Comparison of ENCODE assay signal across 19 cellular contexts in the genomic region with DNA sequence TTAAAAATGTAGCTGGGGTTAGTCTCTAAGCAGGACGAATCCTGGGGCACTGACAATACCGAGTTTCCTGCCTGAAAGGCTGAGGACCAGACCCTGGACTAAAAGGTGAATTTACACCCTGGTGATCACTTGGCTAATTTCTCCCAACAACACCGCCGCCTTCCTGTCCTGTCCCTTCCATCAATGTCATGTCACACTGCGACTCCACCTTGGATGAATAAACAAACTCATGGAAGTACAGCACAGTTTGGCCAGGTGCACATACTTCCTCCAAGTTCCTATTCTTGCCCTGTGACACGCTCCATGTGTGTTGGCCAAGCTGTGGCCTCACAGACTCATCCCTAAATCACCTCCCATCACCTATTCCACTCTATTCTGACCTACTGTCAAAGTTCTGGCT. TPM values are rescaled to one million over a fixed set of nuclear protein-coding genes. Genes with fewer than 3 reads are reported as not detected.
DNase-seq lines count a peak whose midpoint lies in the region; TF ChIP-seq lines count a peak whose summit lies in the region.
"Had no signal": no experiment of that assay in that cellular context is flagged by ENCODE, and none has a peak within 500 bp of the region (broad histone marks: within the 10 kb centered on the region; RNA-seq: fewer than 3 reads in every experiment).

No MANE protein-coding gene starts in this region.

- BruUV-seq in OCI-LY7 (replicated peaks; lab: Mats Ljungman, UMichigan): no TSS peak

- no peak overlapping the region for H3K4ac ChIP-seq in neuronal stem cell (ENCODE audit: low read length)

- WGBS in neuronal stem cell (ENCODE audit: extremely low coverage in 2 of 2, insufficient read length in 2 of 2, insufficient replicate concordance in 1 of 2), 2 donors: no CpG with 5 or more reads among the region's 6 CpGs

- peak overlapping the region; percentile 27 for H3K9ac ChIP-seq in neuronal stem cell (ENCODE audit: low read depth, low read length, poor library complexity)
- H3K9ac ChIP-seq: GM23248 had no signal

- H3K27ac ChIP-seq in AG04450 (ENCODE audit: low read depth, low read length): peak overlapping the region; percentile 11
- no peak overlapping the region for H3K27ac ChIP-seq in OCI-LY7 (ENCODE audit: low read depth, low read length, poor library complexity, severe bottlenecking)
- H3K27ac ChIP-seq in neuronal stem cell (replicated peaks; ENCODE audit: low read length): no peak overlapping the region
- H3K27ac ChIP-seq: 22Rv1, GM23248 had no signal

- H3K4me2 ChIP-seq in OCI-LY7 (ENCODE audit: low read length): peak overlapping the region; percentile 20; the same call in 1 of the 2 replicates
- H3K4me2 ChIP-seq in neuronal stem cell (ENCODE audit: insufficient read depth, low read length, poor library complexity, severe bottlenecking): no peak overlapping the region

- H4K20me1 ChIP-seq in OCI-LY7 (ENCODE audit: insufficient read depth, low read length): no peaks in the 10 kb centered on the region

- H3K27me3 ChIP-seq in AG04450 (ENCODE audit: control insufficient read depth, insufficient read depth, low read length) (no peaks in the 10 kb centered on the region), neuronal stem cell (ENCODE audit: control insufficient read depth in 3 of 3, insufficient read depth in 3 of 3, low read depth in 1 of 3, low read length in 3 of 3) (peaks cover 0 to 3% (median 0%) of the 10 kb centered on the region in 3 experiments), BE2C (no peaks in the 10 kb centered on the region)

- H3K9me3 ChIP-seq in AG04450 (ENCODE audit: control insufficient read depth, insufficient read depth, low read length) (peaks cover 2% of the 10 kb centered on the region; the same call in 1 of the 2 replicates), OCI-LY7 (ENCODE audit: low read length) (no peaks in the 10 kb centered on the region), neuronal stem cell (replicated peaks in 1 of 2; ENCODE audit: control insufficient read depth in 2 of 2, insufficient read depth in 1 of 2, low read depth in 1 of 2, low read length in 2 of 2) (no peaks in the 10 kb centered on the region), BE2C (no peaks in the 10 kb centered on the region)
- H3K9me3 ChIP-seq: HAP-1 had no signal

- H4K8ac ChIP-seq in neuronal stem cell (ENCODE audit: low read depth, low read length): no peak overlapping the region

- H3K79me1 ChIP-seq in neuronal stem cell (ENCODE audit: low read depth, low read length): no peaks in the 10 kb centered on the region

- no peak overlapping the region for H4K91ac ChIP-seq in neuronal stem cell (ENCODE audit: low read depth, low read length, poor library complexity)

- POLR2A ChIA-PET in AG04450 (lab: Yijun Ruan, JAX) (no interaction called here), OCI-LY7 (lab: Charles Lee) (no interaction called here)

- H3K14ac ChIP-seq in neuronal stem cell (ENCODE audit: low read length): no peak overlapping the region

- H3K18ac ChIP-seq in neuronal stem cell (ENCODE audit: low read length): no peak overlapping the region

- H2BK120ac ChIP-seq in neuronal stem cell (ENCODE audit: low read depth, low read length): no peak overlapping the region

- H3K79me2 ChIP-seq in OCI-LY7 (ENCODE audit: insufficient read depth, low read depth, low read length): no peaks in the 10 kb centered on the region

- H3K23ac ChIP-seq in neuronal stem cell (ENCODE audit: low read depth, low read length, poor library complexity): no peak overlapping the region

- no peak overlapping the region for H2BK12ac ChIP-seq in neuronal stem cell (ENCODE audit: low read length)

- CTCF ChIA-PET in AG04450 (lab: Charles Lee) (no interaction called here), OCI-LY7 (lab: Charles Lee; ENCODE audit: unreplicated experiment) (interaction anchor here (0.6 kb wide), 1 partner anchor 1399 kb away, joined by 3 read pairs; no protein-coding TSS in a partner anchor)

- H3K36me3 ChIP-seq in OCI-LY7 (ENCODE audit: insufficient read depth, low read length): no peaks in the 10 kb centered on the region
- H3K36me3 ChIP-seq in neuronal stem cell (replicated peaks in 1 of 2; ENCODE audit: control insufficient read depth in 2 of 2, insufficient read depth in 2 of 2, low read length in 2 of 2): no peaks in the 10 kb centered on the region
- H3K36me3 ChIP-seq in BE2C: no peaks in the 10 kb centered on the region
- H3K36me3 ChIP-seq: HAP-1 had no signal

- no peak overlapping the region for H2AK5ac ChIP-seq in neuronal stem cell (ENCODE audit: low read depth, low read length)

- intact Hi-C loops in OCI-LY7 (cut with micrococcal nuclease; ENCODE audit: unreplicated experiment): no loop called here

- H3K4me1 ChIP-seq in OCI-LY7 (ENCODE audit: insufficient read depth, low read length, poor library complexity, severe bottlenecking) (peaks cover 31% of the 10 kb centered on the region), neuronal stem cell (ENCODE audit: control insufficient read depth in 2 of 2, insufficient read depth in 1 of 2, low read depth in 1 of 2, low read length in 2 of 2) (no peaks in the 10 kb centered on the region), BE2C (no peaks in the 10 kb centered on the region)

- no peak overlapping the region for H2BK15ac ChIP-seq in neuronal stem cell (ENCODE audit: low read length)

- H2BK5ac ChIP-seq in neuronal stem cell (ENCODE audit: low read length): no peak overlapping the region

- no peaks in the 10 kb centered on the region for H3K9me2 ChIP-seq in OCI-LY7 (ENCODE audit: insufficient read depth, low read length)

- TF ChIP-seq CTCF in AG04450 (IDR thresholded peaks at IDR 0.05; ENCODE audit: low read depth, low read length) (no peak), OCI-LY7 (conservative IDR thresholded peaks at IDR 0.05; ENCODE audit: low read length) (no peak), BE2C (IDR thresholded peaks at IDR 0.05; ENCODE audit: low read depth, low read length) (no peak)

- peak; percentile 4 for DNase-seq in DMS53 (lab: John Stamatoyannopoulos, UW)
- no peak for DNase-seq in DMS53 treated with DMSO at 0.1 percent for 48 hours (lab: John Stamatoyannopoulos, UW; ENCODE audit: unreplicated experiment)
- no peak for DNase-seq in AG04450 (ENCODE audit: low read depth, low spot score)
- DNase-seq in OCI-LY7 (ENCODE audit: low spot score): no peak
- DNase-seq in neuronal stem cell (ENCODE audit: low spot score): no peak
- no peak for DNase-seq in SK-N-DZ (ENCODE audit: low spot score)
- no peak for DNase-seq in NCI-H524 treated with DMSO at 0.1 percent for 48 hours (lab: John Stamatoyannopoulos, UW)
- DNase-seq in BE2C: no peak
- DNase-seq: ACHN, DMS79 treated with DMSO at 0.1 percent for 48 hours, GM23248, KG1, NCI-H1092, NCI-H1436, NCI-H187 treated with DMSO at 0.1 percent for 48 hours, NCI-H2107, NCI-H446 treated with DMSO at 0.1 percent for 48 hours had no signal

- H3K4me3 ChIP-seq in AG04450 (ENCODE audit: low read depth, low read length) (no peak overlapping the region), OCI-LY7 (ENCODE audit: low read depth, low read length, poor library complexity, severe bottlenecking) (no peak overlapping the region), neuronal stem cell (ENCODE audit: low read length in 2 of 2) (no peak overlapping the region), BE2C (ENCODE audit: low read depth, low read length) (no peak overlapping the region)
- H3K4me3 ChIP-seq: GM23248, HAP-1 had no signal

- H2AFZ ChIP-seq in OCI-LY7 (ENCODE audit: low read length) (no peak overlapping the region), neuronal stem cell (ENCODE audit: low read length) (no peak overlapping the region)
- H2AFZ ChIP-seq: GM23248 had no signal

RNA-seq across cellular contexts. Expression of a gene that starts 15.9 kb away (rescaled TPM):
- 15.5 and 19.0 TPM in 2 replicates for polyA plus RNA-seq in AG04450 (2011; rRNA removed)
- polyA minus RNA-seq in AG04450 (2011; rRNA and poly(A)+ RNA removed): 21.0 and 22.3 TPM in 2 replicates
- 2.9 and 5.5 TPM in 2 replicates for total RNA-seq in OCI-LY7 (2014; rRNA removed; shearing (Covaris generic))
- total RNA-seq in OCI-LY7 (2022): 9.0 and 10.8 TPM in 2 replicates
- polyA plus RNA-seq in neuronal stem cell (2013, experiment 1 of 2): 10.8 TPM
- polyA plus RNA-seq in neuronal stem cell (2013, experiment 2 of 2): 10.4 TPM
- 9.1 and 14.8 TPM in 2 replicates for polyA plus RNA-seq in SK-N-DZ (2014; cell fraction: cytosol; rRNA removed)
- 0.50 and 5.3 TPM in 2 replicates for polyA plus RNA-seq in SK-N-DZ (2014; cell fraction: nucleus; rRNA removed)
- polyA plus RNA-seq in BE2C (2012; ENCODE audit: insufficient read depth, insufficient read length, low read depth): 3.3 TPM

RNA-seq across cellular contexts. Expression of a gene that starts 47.3 kb away (rescaled TPM):
- 55.0 and 78.5 TPM in 2 replicates for polyA plus RNA-seq in AG04450 (2011; rRNA removed)
- 31.0 and 46.1 TPM in 2 replicates for polyA minus RNA-seq in AG04450 (2011; rRNA and poly(A)+ RNA removed)
- total RNA-seq in OCI-LY7 (2014; rRNA removed; shearing (Covaris generic)): 7.2 and 7.6 TPM in 2 replicates
- 47.2 and 47.9 TPM in 2 replicates for total RNA-seq in OCI-LY7 (2022)
- 38.1 TPM for polyA plus RNA-seq in neuronal stem cell (2013, experiment 1 of 2)
- 38.5 TPM for polyA plus RNA-seq in neuronal stem cell (2013, experiment 2 of 2)
- 31.4 and 34.4 TPM in 2 replicates for polyA plus RNA-seq in SK-N-DZ (2014; cell fraction: cytosol; rRNA removed)
- 24.5 and 30.3 TPM in 2 replicates for polyA plus RNA-seq in SK-N-DZ (2014; cell fraction: nucleus; rRNA removed)
- polyA plus RNA-seq in BE2C (2012; ENCODE audit: insufficient read depth, insufficient read length, low read depth): 22.4 TPM
